In genomic region chr10:13390604-13391522, GRCh38 we compare ENCODE assay signal across 1 cellular context.
TF ChIP-seq lines count a peak whose summit lies in the region.

No MANE protein-coding gene starts in this region.

TF ChIP-seq in HEK293T, 16 proteins besides CTCF, POLR2A, EP300 and RAD21 (continued from another document):
- no peak for TF ChIP-seq CTBP1 (IDR thresholded peaks at IDR 0.05; ENCODE audit: borderline replicate concordance)
- TF ChIP-seq ELF4 (IDR thresholded peaks at IDR 0.05) = no peak
- TF ChIP-seq FOXK2 (IDR thresholded peaks at IDR 0.05) = no peak
- TF ChIP-seq ZNF384 (IDR thresholded peaks at IDR 0.05) = no peak
- TF ChIP-seq BHLHE40 (IDR thresholded peaks at IDR 0.05; ENCODE audit: borderline replicate concordance) = no peak
